Comparison of ENCODE assay signal across 13 cellular contexts in genomic region chr1:64906447-64906846, GRCh38. TPM values are rescaled to one million over a fixed set of nuclear protein-coding genes. Genes with fewer than 3 reads are reported as not detected.
DNase-seq lines count a peak whose midpoint lies in the region; ATAC-seq and TF ChIP-seq lines count a peak whose summit lies in the region.
"Had no signal": no experiment of that assay in that cellular context is flagged by ENCODE, and none has a peak within 500 bp of the region (broad histone marks: within the 10 kb centered on the region; RNA-seq: fewer than 3 reads in every experiment).

No MANE protein-coding gene starts in this region.

- WGBS in esophagus muscularis mucosa: 96% methylated on average over 3 of the region's 3 CpGs

- intact Hi-C loops in HCT116 (cut with micrococcal nuclease): no loop called here
- intact Hi-C loops in naive thymus-derived CD4-positive, alpha-beta T cell (cut with micrococcal nuclease): loop anchor here in 1 of 2 donors (5.0 kb wide), 1 partner anchor 41 kb away; no protein-coding TSS in a partner anchor
- intact Hi-C loops in esophagus muscularis mucosa (cut with DNase I): no loop called here

- H3K9me3 ChIP-seq in HCT116 (ENCODE audit: control insufficient read depth in 1 of 2, insufficient read depth in 1 of 2, low read depth in 1 of 2, low read length in 2 of 2) (no peaks in the 10 kb centered on the region), esophagus muscularis mucosa (no peaks in the 10 kb centered on the region)
- no peaks in the 10 kb centered on the region for H3K9me3 ChIP-seq in naive thymus-derived CD4-positive, alpha-beta T cell (ENCODE audit: control insufficient read depth in 2 of 3, low read length in 3 of 3)
- H3K9me3 ChIP-seq: breast epithelium, transverse colon had no signal

- H3K9me2 ChIP-seq in HCT116 (ENCODE audit: insufficient read depth): no peaks in the 10 kb centered on the region

- H3K36me3 ChIP-seq in HCT116 (ENCODE audit: control insufficient read depth in 1 of 2, insufficient read depth in 2 of 2, low read length in 2 of 2): no peaks in the 10 kb centered on the region
- H3K36me3 ChIP-seq in naive thymus-derived CD4-positive, alpha-beta T cell (ENCODE audit: control insufficient read depth in 2 of 3, insufficient read depth in 3 of 3, low read length in 3 of 3): no peaks in the 10 kb centered on the region
- no peaks in the 10 kb centered on the region for H3K36me3 ChIP-seq in esophagus muscularis mucosa
- H3K36me3 ChIP-seq: breast epithelium, transverse colon had no signal

- peak; percentile 39 for DNase-seq in activated CD4-positive, alpha-beta T cell treated with anti-CD3 and anti-CD28 coated beads for 48 hours
- DNase-seq in activated CD4-positive, alpha-beta T cell treated with anti-CD3 and anti-CD28 coated beads, Interleukin-2, amount 50 U/mL, for 4 hours: no peak
- DNase-seq in HCT116 (ENCODE audit: low read depth, low spot score): no peak
- peak in 1 of 2 donors; percentile 16 for DNase-seq in activated naive CD4-positive, alpha-beta T cell treated with anti-CD3 and anti-CD28 coated beads, Interleukin-2, amount 50 U/mL, for 72 hours (ENCODE audit: low spot score in 2 of 2)
- peak in 1 of 9 donors; percentile 36 for DNase-seq in naive thymus-derived CD4-positive, alpha-beta T cell
- DNase-seq in esophagus muscularis mucosa (ENCODE audit: extremely low spot score): no peak
- DNase-seq: activated CD8-positive, alpha-beta memory T cell treated with anti-CD3 and anti-CD28 coated beads, Interleukin-2, amount 10 ng/mL, durations not matched to agents 7 days and 5 days; midbrain; NCI-H1105; transverse colon had no signal

- H3K27me3 ChIP-seq in HCT116 (ENCODE audit: insufficient read depth, low read length) (no peaks in the 10 kb centered on the region), esophagus muscularis mucosa (no peaks in the 10 kb centered on the region)
- H3K27me3 ChIP-seq in naive thymus-derived CD4-positive, alpha-beta T cell (ENCODE audit: control insufficient read depth in 2 of 2, insufficient read depth in 2 of 2, low read length in 2 of 2): no peaks in the 10 kb centered on the region
- H3K27me3 ChIP-seq: breast epithelium, transverse colon had no signal

- H4K20me1 ChIP-seq in HCT116 (ENCODE audit: insufficient read depth): no peaks in the 10 kb centered on the region

- RAD21 ChIA-PET in HCT116 (lab: Charles Lee; ENCODE audit: low non-redundant PET in 1 of 2, low total read pairs in 2 of 2, uncharacterized antibody in 2 of 2, unreplicated experiment in 2 of 2): no interaction called here

- no peak for TF ChIP-seq RAD21 in HCT116 (IDR thresholded peaks at IDR 0.05; ENCODE audit: low read depth)

- CTCF ChIA-PET in HCT116 (lab: Charles Lee): no interaction called here
- CTCF ChIA-PET in naive thymus-derived CD4-positive, alpha-beta T cell (lab: Charles Lee): interaction anchor here (0.6 kb wide), 1 partner anchor 58 kb away, joined by 4 read pairs; no protein-coding TSS in a partner anchor

- peak overlapping the region; percentile 2; the same call in 1 of the 2 replicates for H3K4me2 ChIP-seq in HCT116 (ENCODE audit: low read length)

- no peak overlapping the region for H3K9ac ChIP-seq in HCT116 (ENCODE audit: low read length)

- TF ChIP-seq CTCF in HCT116 (IDR thresholded peaks at IDR 0.05 in 2 of 3, conservative IDR thresholded peaks at IDR 0.05 in 1 of 3; ENCODE audit: borderline replicate concordance in 1 of 3, insufficient read depth in 1 of 3, low read depth in 2 of 3, low read length in 2 of 3) (no peak), esophagus muscularis mucosa (IDR thresholded peaks at IDR 0.05) (no peak)

- peaks cover 42 to 100% (median 98%) of the 10 kb centered on the region in 7 donors for H3K4me1 Mint-ChIP-seq in naive thymus-derived CD4-positive, alpha-beta T cell

- H2AFZ ChIP-seq in HCT116 (ENCODE audit: low read depth, low read length, poor library complexity, severe bottlenecking): no peak overlapping the region

- peaks cover 20% of the 10 kb centered on the region for H3K79me2 ChIP-seq in HCT116 (ENCODE audit: insufficient read depth, low read length)

- peak overlapping the region in 1 of 2 donors; percentile 11 for H3K27ac Mint-ChIP-seq in activated naive CD4-positive, alpha-beta T cell treated with anti-CD3 and anti-CD28 coated beads, Interleukin-2, amount 50 U/mL, for 72 hours
- H3K27ac Mint-ChIP-seq in naive thymus-derived CD4-positive, alpha-beta T cell: peak overlapping the region in 6 of 9 donors; percentile 2 to 69 (median 38)
- H3K27ac Mint-ChIP-seq: activated CD8-positive, alpha-beta memory T cell treated with anti-CD3 and anti-CD28 coated beads, Interleukin-2, amount 10 ng/mL, durations not matched to agents 7 days and 5 days had no signal

- H3K36me3 Mint-ChIP-seq in activated naive CD4-positive, alpha-beta T cell treated with anti-CD3 and anti-CD28 coated beads, Interleukin-2, amount 50 U/mL, for 72 hours: peaks cover 0 to 5% of the 10 kb centered on the region in 2 donors
- peaks cover 0 to 9% (median 4%) of the 10 kb centered on the region in 5 donors for H3K36me3 Mint-ChIP-seq in naive thymus-derived CD4-positive, alpha-beta T cell

- H3K4me3 Mint-ChIP-seq in naive thymus-derived CD4-positive, alpha-beta T cell: peak overlapping the region in 8 of 10 donors; percentile 4 to 66 (median 15)
- H3K4me3 Mint-ChIP-seq: activated CD8-positive, alpha-beta memory T cell treated with anti-CD3 and anti-CD28 coated beads, Interleukin-2, amount 10 ng/mL, durations not matched to agents 7 days and 5 days had no signal

- BruUV-seq in HCT116 (replicated peaks; lab: Mats Ljungman, UMichigan): no TSS peak

- TF ChIP-seq POLR2A in HCT116 (IDR thresholded peaks at IDR 0.05; ENCODE audit: borderline replicate concordance, extremely low read depth, insufficient read depth, insufficient read length) (no peak), esophagus muscularis mucosa (IDR thresholded peaks at IDR 0.05; ENCODE audit: low read depth) (no peak)

- no peaks in the 10 kb centered on the region for H3K27me3 Mint-ChIP-seq in naive thymus-derived CD4-positive, alpha-beta T cell
- H3K27me3 Mint-ChIP-seq: activated CD8-positive, alpha-beta memory T cell treated with anti-CD3 and anti-CD28 coated beads, Interleukin-2, amount 10 ng/mL, durations not matched to agents 7 days and 5 days had no signal

- TF ChIP-seq EP300 in esophagus muscularis mucosa (IDR thresholded peaks at IDR 0.05): no peak

- H3K27ac ChIP-seq in HCT116 (ENCODE audit: low read depth, low read length) (no peak overlapping the region), esophagus muscularis mucosa (replicated peaks in 1 of 4) (no peak overlapping the region)
- no peak overlapping the region for H3K27ac ChIP-seq in naive thymus-derived CD4-positive, alpha-beta T cell (ENCODE audit: low read depth, low read length)
- H3K27ac ChIP-seq: breast epithelium, transverse colon had no signal

- H3K4me3 ChIP-seq in HCT116 (replicated peaks in 1 of 2; ENCODE audit: low read depth in 1 of 2, low read length in 2 of 2) (no peak overlapping the region), esophagus muscularis mucosa (no peak overlapping the region)
- H3K4me3 ChIP-seq in naive thymus-derived CD4-positive, alpha-beta T cell (ENCODE audit: low read length): no peak overlapping the region
- H3K4me3 ChIP-seq: breast epithelium, transverse colon had no signal

- ATAC-seq in HCT116 (no peak), HG02870 (IDR thresholded peaks at IDR 0.05; ENCODE audit: unreplicated experiment) (no peak), HG03378 (IDR thresholded peaks at IDR 0.05; ENCODE audit: unreplicated experiment) (no peak)
- peak; percentile 84 to 85 for ATAC-seq in activated naive CD4-positive, alpha-beta T cell treated with anti-CD3 and anti-CD28 coated beads, Interleukin-2, amount 50 U/mL, for 72 hours
- no peak for ATAC-seq in naive thymus-derived CD4-positive, alpha-beta T cell
- ATAC-seq: activated CD8-positive, alpha-beta memory T cell treated with anti-CD3 and anti-CD28 coated beads, Interleukin-2, amount 10 ng/mL, durations not matched to agents 7 days and 5 days had no signal

- H3K9me3 Mint-ChIP-seq in activated naive CD4-positive, alpha-beta T cell treated with anti-CD3 and anti-CD28 coated beads, Interleukin-2, amount 50 U/mL, for 72 hours: no peaks in the 10 kb centered on the region
- H3K9me3 Mint-ChIP-seq in naive thymus-derived CD4-positive, alpha-beta T cell: peaks cover 0 to 2% (median 0%) of the 10 kb centered on the region in 11 donors

- POLR2A ChIA-PET in HCT116 (lab: Charles Lee): no interaction called here
- POLR2A ChIA-PET in naive thymus-derived CD4-positive, alpha-beta T cell (lab: Charles Lee): no interaction called here

- H3K4me1 ChIP-seq in HCT116 (ENCODE audit: control insufficient read depth in 1 of 2, insufficient read depth in 2 of 2, low read length in 2 of 2): peaks cover 8 to 17% of the 10 kb centered on the region in 2 experiments
- peaks cover 53 to 69% of the 10 kb centered on the region in 2 donors for H3K4me1 ChIP-seq in naive thymus-derived CD4-positive, alpha-beta T cell (ENCODE audit: control insufficient read depth in 2 of 2, insufficient read depth in 2 of 2, low read length in 2 of 2)
- H3K4me1 ChIP-seq in esophagus muscularis mucosa: peaks cover 21 to 31% (median 24%) of the 10 kb centered on the region in 4 donors
- H3K4me1 ChIP-seq: breast epithelium had no signal

TF ChIP-seq in HCT116, 20 proteins besides CTCF, POLR2A, EP300 and RAD21:
- no peak for TF ChIP-seq EZH2 (IDR thresholded peaks at IDR 0.05)
- peak; percentile 39; the same call in 1 of the 2 replicates for TF ChIP-seq JUND (IDR thresholded peaks at IDR 0.05)

RNA-seq across cellular contexts. Expression of gene JAK1, which starts 59.9 kb away (rescaled TPM):
- total RNA-seq in HCT116 (2021; ENCODE audit: unreplicated experiment) (53.2 TPM), esophagus muscularis mucosa (100 to 1,000 TPM; 112 to 158 (median 135) TPM)
- 36.3 and 38.1 TPM in 2 replicates for polyA plus RNA-seq in HCT116 (2012)
- 100 to 1,000 TPM in 1 of 2 donors, 10 to 100 TPM in 1; 95.3 to 133 TPM for total RNA-seq in activated naive CD4-positive, alpha-beta T cell treated with anti-CD3 and anti-CD28 coated beads, Interleukin-2, amount 50 U/mL, for 72 hours
- total RNA-seq in naive thymus-derived CD4-positive, alpha-beta T cell: 100 to 1,000 TPM; 210 to 365 (median 265) TPM
- polyA plus RNA-seq in naive thymus-derived CD4-positive, alpha-beta T cell: 100 to 1,000 TPM; 197 to 288 TPM

Comparison
In these comparisons a context has a peak if more than half of its experiments do, and no peak if none do; other contexts are left out.
1. ATAC-seq: peak in activated naive CD4-positive, alpha-beta T cell treated with anti-CD3 and anti-CD28 coated beads, Interleukin-2, amount 50 U/mL, for 72 hours (2 of 2); none in HCT116 (single experiment), naive thymus-derived CD4-positive, alpha-beta T cell (single experiment), HG02870 (single experiment) and HG03378 (single experiment).